In the genomic region with DNA sequence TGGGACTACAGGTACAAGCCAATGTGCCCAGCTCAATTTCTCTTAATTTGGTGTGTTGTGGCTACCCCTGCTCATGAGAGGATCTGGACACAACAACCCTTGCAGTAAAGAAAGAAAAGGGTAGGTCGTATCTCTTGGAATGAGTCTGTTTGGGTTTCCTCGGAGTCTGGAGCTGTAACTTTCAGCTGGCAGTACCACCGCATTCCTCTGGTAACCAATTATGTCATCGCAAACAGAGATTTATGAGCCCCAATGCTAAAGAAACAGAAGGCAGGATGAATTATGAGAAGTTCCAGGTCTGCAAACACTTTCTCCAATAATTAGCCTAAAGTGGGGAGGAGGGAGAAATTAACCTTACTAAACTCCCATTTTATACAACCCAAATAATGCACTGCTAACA, we compare ENCODE assay signal across 1 cellular context.
TF ChIP-seq lines count a peak whose summit lies in the region.

No MANE protein-coding gene starts in this region.

TF ChIP-seq in H1, 55 proteins besides CTCF, POLR2A, EP300 and RAD21 (continued from another document):
- TF ChIP-seq, protein P1, sequence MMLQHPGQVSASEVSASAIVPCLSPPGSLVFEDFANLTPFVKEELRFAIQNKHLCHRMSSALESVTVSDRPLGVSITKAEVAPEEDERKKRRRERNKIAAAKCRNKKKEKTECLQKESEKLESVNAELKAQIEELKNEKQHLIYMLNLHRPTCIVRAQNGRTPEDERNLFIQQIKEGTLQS (IDR thresholded peaks at IDR 0.05; ENCODE audit: insufficient read depth, low read depth, low read length): no peak
- TF ChIP-seq SIX5 (IDR thresholded peaks at IDR 0.05; ENCODE audit: low read depth, low read length): no peak
- TF ChIP-seq RXRA (IDR thresholded peaks at IDR 0.05; ENCODE audit: insufficient read depth, low read depth, low read length): no peak
- TF ChIP-seq POU5F1 (IDR thresholded peaks at IDR 0.05; ENCODE audit: low read depth, low read length): no peak
- no peak for TF ChIP-seq HDAC2 (IDR thresholded peaks at IDR 0.05; ENCODE audit: borderline replicate concordance in 1 of 2, low read depth in 2 of 2, low read length in 2 of 2)
- TF ChIP-seq GTF2F1 (IDR thresholded peaks at IDR 0.05; ENCODE audit: borderline replicate concordance, low read depth, low read length): no peak
- TF ChIP-seq TAF1 (IDR thresholded peaks at IDR 0.05; ENCODE audit: low read depth, low read length): no peak
- no peak for TF ChIP-seq BACH1 (IDR thresholded peaks at IDR 0.05; ENCODE audit: low read length)
- TF ChIP-seq SIN3A (conservative IDR thresholded peaks at IDR 0.05 in 1 of 2, IDR thresholded peaks at IDR 0.05 in 1 of 2; ENCODE audit: low read depth in 1 of 2, low read length in 2 of 2): no peak
- TF ChIP-seq EGR1 (IDR thresholded peaks at IDR 0.05; ENCODE audit: borderline replicate concordance, low read depth, low read length): no peak
- no peak for TF ChIP-seq SAP30 (IDR thresholded peaks at IDR 0.05; ENCODE audit: insufficient read depth, insufficient replicate concordance, low read length)
- no peak for TF ChIP-seq SIRT6 (IDR thresholded peaks at IDR 0.05; ENCODE audit: low read length)
- TF ChIP-seq KDM1A (IDR thresholded peaks at IDR 0.05; ENCODE audit: borderline replicate concordance, low read length): no peak
- no peak for TF ChIP-seq CTBP2 (IDR thresholded peaks at IDR 0.05; ENCODE audit: borderline replicate concordance, insufficient read depth, insufficient read length, low read length)
- TF ChIP-seq, protein P2, sequence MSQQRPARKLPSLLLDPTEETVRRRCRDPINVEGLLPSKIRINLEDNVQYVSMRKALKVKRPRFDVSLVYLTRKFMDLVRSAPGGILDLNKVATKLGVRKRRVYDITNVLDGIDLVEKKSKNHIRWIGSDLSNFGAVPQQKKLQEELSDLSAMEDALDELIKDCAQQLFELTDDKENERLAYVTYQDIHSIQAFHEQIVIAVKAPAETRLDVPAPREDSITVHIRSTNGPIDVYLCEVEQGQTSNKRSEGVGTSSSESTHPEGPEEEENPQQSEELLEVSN (IDR thresholded peaks at IDR 0.05): no peak
TF ChIP-seq in H1: peak in this region for 0.
